10 cellular contexts compared by ENCODE assay signal in the genomic region with DNA sequence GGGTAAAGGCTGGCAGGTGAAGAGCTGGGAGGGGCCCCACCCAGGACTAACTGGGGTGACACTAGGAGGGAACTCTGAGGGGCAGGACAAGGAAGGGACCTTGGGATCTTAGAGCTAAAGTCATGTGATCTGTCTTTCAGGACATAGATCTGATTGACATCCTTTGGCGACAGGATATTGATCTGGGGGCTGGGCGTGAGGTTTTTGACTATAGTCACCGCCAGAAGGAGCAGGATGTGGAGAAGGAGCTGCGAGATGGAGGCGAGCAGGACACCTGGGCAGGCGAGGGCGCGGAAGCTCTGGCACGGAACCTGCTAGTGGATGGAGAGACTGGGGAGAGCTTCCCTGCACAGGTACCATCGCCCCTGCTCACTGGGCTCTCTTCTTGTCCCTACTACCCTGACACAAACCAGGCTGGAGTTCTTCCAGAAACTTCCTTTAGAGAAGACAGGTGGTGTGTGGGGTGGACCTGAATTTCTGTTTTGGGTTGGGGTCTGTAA. TPM values are rescaled to one million over a fixed set of nuclear protein-coding genes. Genes with fewer than 3 reads are reported as not detected.
DNase-seq lines count a peak whose midpoint lies in the region; ATAC-seq, FAIRE-seq and TF ChIP-seq lines count a peak whose summit lies in the region.
"Had no signal": no experiment of that assay in that cellular context is flagged by ENCODE, and none has a peak within 500 bp of the region (broad histone marks: within the 10 kb centered on the region; RNA-seq: fewer than 3 reads in every experiment).

No MANE protein-coding gene starts in this region.

- CTCF ChIA-PET in Panc1 (lab: Charles Lee): no interaction called here

- TF ChIP-seq CTCF in Panc1 (IDR thresholded peaks at IDR 0.05): no peak

- H3K36me3 ChIP-seq in Panc1 (ENCODE audit: control insufficient read depth, insufficient read depth, low read length) (peaks cover 9% of the 10 kb centered on the region), skeletal muscle satellite cell (ENCODE audit: insufficient read depth, low read length) (peaks cover 66% of the 10 kb centered on the region)

- no peak for TF ChIP-seq POLR2A in GM12891 (IDR thresholded peaks at IDR 0.05; ENCODE audit: low read depth, low read length)

- intact Hi-C loops in Panc1 (cut with micrococcal nuclease; ENCODE audit: unreplicated experiment): no loop called here

- H3K27ac ChIP-seq in Panc1 (ENCODE audit: low read length): peak overlapping the region; percentile 72; the same call in 1 of the 2 replicates
- H3K27ac ChIP-seq in epithelial cell of prostate: peak overlapping the region; percentile 96

- in situ Hi-C loops in Panc1 (cut with HindIII; ENCODE audit: low pct_unique_long_range_greater_than_20kb, low sequenced_read_pairs): no loop called here

- POLR2A ChIA-PET in Panc1 (lab: Charles Lee): no interaction called here

- no peak overlapping the region for H3K4me2 ChIP-seq in skeletal muscle satellite cell (ENCODE audit: low read length)

- peak overlapping the region; percentile 7 for H3K9ac ChIP-seq in skeletal muscle satellite cell (ENCODE audit: low read depth, low read length)

- no TSS peak for BruUV-seq in Panc1 (replicated peaks; lab: Mats Ljungman, UMichigan)

- no peak for ATAC-seq in Panc1
- ATAC-seq: Right ventricle myocardium inferior had no signal

- H3K4me3 ChIP-seq in Panc1 (ENCODE audit: low read depth in 2 of 2, low read length in 2 of 2) (no peak overlapping the region), skeletal muscle satellite cell (ENCODE audit: low read length) (no peak overlapping the region)
- H3K4me3 ChIP-seq: thoracic aorta had no signal

- no peaks in the 10 kb centered on the region for H3K27me3 ChIP-seq in Panc1 (ENCODE audit: control insufficient read depth, insufficient read depth, low read length)
- no peaks in the 10 kb centered on the region for H3K27me3 ChIP-seq in skeletal muscle satellite cell (ENCODE audit: control insufficient read depth, insufficient read depth, low read length)

- H3K9me3 ChIP-seq in Panc1 (ENCODE audit: control insufficient read depth, insufficient read depth, low read depth, low read length) (no peaks in the 10 kb centered on the region), skeletal muscle satellite cell (replicated peaks; ENCODE audit: low read length) (no peaks in the 10 kb centered on the region)
- H3K9me3 ChIP-seq: thoracic aorta had no signal

- H3K4me1 ChIP-seq in Panc1 (ENCODE audit: control insufficient read depth, insufficient read depth, low read length): peaks cover 43% of the 10 kb centered on the region
- peaks cover 48% of the 10 kb centered on the region for H3K4me1 ChIP-seq in skeletal muscle satellite cell (ENCODE audit: control insufficient read depth, insufficient read depth, low read length)

- FAIRE-seq in GM12891 (lab: Jason Lieb, UNC): no peak
- FAIRE-seq: endothelial cell of umbilical vein had no signal

- DNase-seq in GM12891 (ENCODE audit: insufficient read length, low spot score) (no peak), Panc1 (ENCODE audit: low read depth, low spot score) (no peak), epithelial cell of prostate (ENCODE audit: low read depth, low spot score) (no peak), LoVo (ENCODE audit: low spot score) (no peak), SW480 (ENCODE audit: low spot score) (no peak)
- no peak for DNase-seq in stimulated activated naive CD4-positive, alpha-beta T cell treated with Interleukin-2 at 50 U/mL for 16 hours (lab: John Stamatoyannopoulos, UW)

TF ChIP-seq in GM12891, 5 proteins besides CTCF, POLR2A, EP300 and RAD21:
- TF ChIP-seq POLR2AphosphoS5 (IDR thresholded peaks at IDR 0.05; ENCODE audit: low read depth, low read length) (0 out of 2 replicates have a peak, but pooled peaks have one; percentile 7), PAX5 (IDR thresholded peaks at IDR 0.05; ENCODE audit: insufficient read depth, low read length, severe bottlenecking) (no peak), TAF1 (IDR thresholded peaks at IDR 0.05; ENCODE audit: low read depth, low read length) (no peak), SPI1 (IDR thresholded peaks at IDR 0.05; ENCODE audit: low read depth, low read length) (no peak), POU2F2 (IDR thresholded peaks at IDR 0.05; ENCODE audit: low read depth, low read length) (no peak)
TF ChIP-seq in GM12891: peak in this region for 1.

RNA-seq across cellular contexts. Expression of a gene that starts 8.1 kb away (rescaled TPM):
- 49.2 TPM for polyA plus RNA-seq in GM12891 (2012; ENCODE audit: low read depth, missing spikeins)
- 210 TPM for total RNA-seq in Panc1 (2021; ENCODE audit: unreplicated experiment)
- polyA plus RNA-seq in Panc1 (2012; ENCODE audit: insufficient read length): 312 TPM
- total RNA-seq in skeletal muscle satellite cell (2012; rRNA removed): 93.3 and 93.7 TPM in 2 replicates

RNA-seq across cellular contexts. Expression of a gene that starts 18.7 kb away (rescaled TPM):
- polyA plus RNA-seq in GM12891 (2012; ENCODE audit: low read depth, missing spikeins): 3.1 TPM
- 5.4 TPM for total RNA-seq in Panc1 (2021; ENCODE audit: unreplicated experiment)
- 5.3 TPM for polyA plus RNA-seq in Panc1 (2012; ENCODE audit: insufficient read length)
- total RNA-seq in skeletal muscle satellite cell (2012; rRNA removed): 22.6 and 47.8 TPM in 2 replicates

RNA-seq across cellular contexts. Expression of a gene that starts 45.0 kb away (rescaled TPM):
- polyA plus RNA-seq in GM12891 (2012; ENCODE audit: low read depth, missing spikeins): 57.5 TPM
- 157 TPM for total RNA-seq in Panc1 (2021; ENCODE audit: unreplicated experiment)
- 105 TPM for polyA plus RNA-seq in Panc1 (2012; ENCODE audit: insufficient read length)
- total RNA-seq in skeletal muscle satellite cell (2012; rRNA removed): 29.4 and 29.7 TPM in 2 replicates

RNA-seq across cellular contexts. Expression of a gene that starts 51.3 kb away (rescaled TPM):
- 67.6 TPM for polyA plus RNA-seq in GM12891 (2012; ENCODE audit: low read depth, missing spikeins)
- total RNA-seq in Panc1 (2021; ENCODE audit: unreplicated experiment): 28.1 TPM
- 20.8 TPM for polyA plus RNA-seq in Panc1 (2012; ENCODE audit: insufficient read length)
- total RNA-seq in skeletal muscle satellite cell (2012; rRNA removed): 7.4 and 8.1 TPM in 2 replicates
